In the genomic region with DNA sequence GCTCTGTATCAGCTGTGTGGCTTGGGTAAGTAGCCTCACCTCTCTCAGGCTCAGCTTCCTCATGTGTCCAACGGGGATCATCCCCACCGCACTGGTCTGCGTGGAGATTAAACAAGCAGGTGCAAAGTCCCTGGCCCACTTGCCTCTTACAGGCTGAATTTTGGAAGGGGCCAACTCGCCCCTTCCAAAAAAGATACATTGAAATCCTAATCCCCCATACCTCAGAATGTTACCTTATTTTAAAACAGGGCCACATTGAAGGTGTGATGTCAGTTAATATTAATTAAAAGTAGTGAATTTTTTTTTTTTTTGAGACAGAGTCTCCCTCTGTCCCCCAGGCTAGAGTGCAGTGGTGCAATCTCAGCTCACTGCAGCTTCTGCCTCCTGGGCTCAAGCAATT, we compare ENCODE assay signal across 2 cellular contexts.
TF ChIP-seq lines count a peak whose summit lies in the region.

No MANE protein-coding gene starts in this region.

TF ChIP-seq in IMR-90, 13 proteins besides CTCF, POLR2A, EP300 and RAD21:
- TF ChIP-seq MXI1 (IDR thresholded peaks at IDR 0.05; ENCODE audit: borderline replicate concordance, low read depth, low read length) (no peak), FOS (IDR thresholded peaks at IDR 0.05; ENCODE audit: low read depth, low read length) (no peak), NFE2L2 (IDR thresholded peaks at IDR 0.05; ENCODE audit: low read depth, low read length) (no peak)
- TF ChIP-seq, protein P1, sequence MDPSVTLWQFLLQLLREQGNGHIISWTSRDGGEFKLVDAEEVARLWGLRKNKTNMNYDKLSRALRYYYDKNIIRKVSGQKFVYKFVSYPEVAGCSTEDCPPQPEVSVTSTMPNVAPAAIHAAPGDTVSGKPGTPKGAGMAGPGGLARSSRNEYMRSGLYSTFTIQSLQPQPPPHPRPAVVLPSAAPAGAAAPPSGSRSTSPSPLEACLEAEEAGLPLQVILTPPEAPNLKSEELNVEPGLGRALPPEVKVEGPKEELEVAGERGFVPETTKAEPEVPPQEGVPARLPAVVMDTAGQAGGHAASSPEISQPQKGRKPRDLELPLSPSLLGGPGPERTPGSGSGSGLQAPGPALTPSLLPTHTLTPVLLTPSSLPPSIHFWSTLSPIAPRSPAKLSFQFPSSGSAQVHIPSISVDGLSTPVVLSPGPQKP (IDR thresholded peaks at IDR 0.05; ENCODE audit: borderline replicate concordance, low read depth, low read length) = no peak

TF ChIP-seq in H1, 55 proteins besides CTCF, POLR2A, EP300 and RAD21:
- TF ChIP-seq SP1 (IDR thresholded peaks at IDR 0.05; ENCODE audit: low read depth, low read length) = no peak
- no peak for TF ChIP-seq ZNF274 (IDR thresholded peaks at IDR 0.05; ENCODE audit: borderline replicate concordance, extremely low read depth, low read length)
- no peak for TF ChIP-seq EZH2 (IDR thresholded peaks at IDR 0.05; ENCODE audit: low read depth, low read length, severe bottlenecking)
- no peak for TF ChIP-seq NRF1 (IDR thresholded peaks at IDR 0.05; ENCODE audit: low read depth, low read length)
- no peak for TF ChIP-seq TBP (IDR thresholded peaks at IDR 0.05; ENCODE audit: low read depth, low read length)
